Comparison of ENCODE assay signal across 7 cellular contexts in genomic region chr3:87898971-87899370, GRCh38.
"Had no signal": no experiment of that assay in that cellular context is flagged by ENCODE, and none has a peak within 500 bp of the region (broad histone marks: within the 10 kb centered on the region; RNA-seq: fewer than 3 reads in every experiment).

No MANE protein-coding gene starts in this region.

- FAIRE-seq: GM12878, GM12891, GM12892, GM18507, GM19239 had no signal

- ATAC-seq: GM12878 had no signal

- DNase-seq: GDM1, GF-D8 had no signal

- H3K4me3 ChIP-seq: GM12878 had no signal
